In the genomic region with DNA sequence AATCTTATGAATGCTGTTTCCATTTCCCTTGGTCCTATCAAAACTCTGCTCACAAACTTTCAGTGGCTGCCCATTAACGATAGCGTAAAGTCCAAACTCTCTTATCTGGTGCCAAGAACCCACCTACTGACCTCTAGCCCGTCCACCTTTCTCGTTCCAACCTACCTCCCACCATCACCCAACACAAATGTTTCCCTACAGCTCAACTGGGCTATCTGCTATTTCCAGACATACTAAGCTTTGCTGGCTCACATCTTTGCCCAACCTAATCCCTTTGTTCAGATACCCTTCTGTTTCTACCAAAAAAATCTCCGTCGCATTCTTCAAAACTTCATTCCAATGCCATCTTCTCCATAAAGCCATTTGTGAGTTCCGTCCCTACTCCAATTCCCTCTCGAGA, we compare ENCODE assay signal across 28 cellular contexts. TPM values are rescaled to one million over a fixed set of nuclear protein-coding genes. Genes with fewer than 3 reads are reported as not detected.
DNase-seq lines count a peak whose midpoint lies in the region; ATAC-seq and TF ChIP-seq lines count a peak whose summit lies in the region.
"Had no signal": no experiment of that assay in that cellular context is flagged by ENCODE, and none has a peak within 500 bp of the region (broad histone marks: within the 10 kb centered on the region; RNA-seq: fewer than 3 reads in every experiment).

No MANE protein-coding gene starts in this region.

- no peaks in the 10 kb centered on the region for H3K4me1 ChIP-seq in gastroesophageal sphincter
- H3K4me1 ChIP-seq in Peyer's patch: no peaks in the 10 kb centered on the region
- H3K4me1 ChIP-seq in transverse colon: no peaks in the 10 kb centered on the region
- H3K4me1 ChIP-seq: ascending aorta, colonic mucosa, prostate gland, sigmoid colon had no signal

- H3K36me3 ChIP-seq in gastroesophageal sphincter (peaks cover 3 to 100% of the 10 kb centered on the region in 2 donors), Peyer's patch (peaks cover 0 to 98% (median 6%) of the 10 kb centered on the region in 3 donors), transverse colon (peaks cover 3 to 86% (median 45%) of the 10 kb centered on the region in 4 donors)

- H3K36me3 Mint-ChIP-seq in activated naive CD4-positive, alpha-beta T cell treated with anti-CD3 and anti-CD28 coated beads, Interleukin-2, amount 50 U/mL, for 72 hours: peaks cover 28 to 30% of the 10 kb centered on the region in 2 donors
- peaks cover 79% of the 10 kb centered on the region for H3K36me3 Mint-ChIP-seq in activated T-helper 2 cell treated with anti-CD3 and anti-CD28 coated beads, Interferon-gamma antibody, Interleukin-2, Interleukin-4, amounts not matched to agents 10 μg/mL and 5 μg/mL and 100 μg/mL, durations not matched to agents 14 hours and 24 hours and 36 hours (ENCODE audit: low read depth)
- peaks cover 5% of the 10 kb centered on the region for H3K36me3 Mint-ChIP-seq in glutamatergic neuron (ENCODE audit: unreplicated experiment)
- H3K36me3 Mint-ChIP-seq in stimulated activated memory B cell treated with anti-CD40 and anti-IgM and Interleukin-4, amounts not matched to agents 10 μg/mL and 1 μg/mL and 100 μg/mL, for 72 hours: peaks cover 70% of the 10 kb centered on the region

- H3K27me3 ChIP-seq in gastroesophageal sphincter (no peaks in the 10 kb centered on the region), Peyer's patch (no peaks in the 10 kb centered on the region), transverse colon (no peaks in the 10 kb centered on the region)
- H3K27me3 ChIP-seq: ascending aorta, cardiac muscle cell, colonic mucosa, sigmoid colon had no signal

- WGBS in gastroesophageal sphincter (ENCODE audit: low coverage in 1 of 2), 2 donors: 77 to 82% methylated on average over 4 to 8 of the region's 8 CpGs
- 78 to 93% methylated on average over 8 of the region's 8 CpGs for WGBS in transverse colon (ENCODE audit: low coverage in 1 of 2), 2 donors

- in situ Hi-C loops in transverse colon (cut with MboI; ENCODE audit: low pct_ligation_motif_present in 1 of 4, low pct_unique_long_range_greater_than_20kb in 1 of 4, low sequenced_read_pairs in 3 of 4): no loop called here

- no peak for TF ChIP-seq CTCF in glutamatergic neuron (IDR thresholded peaks at IDR 0.05; ENCODE audit: partially characterized antibody, unreplicated experiment)
- TF ChIP-seq CTCF in gastroesophageal sphincter (IDR thresholded peaks at IDR 0.05): no peak
- TF ChIP-seq CTCF in Peyer's patch (IDR thresholded peaks at IDR 0.05): no peak
- TF ChIP-seq CTCF in transverse colon (IDR thresholded peaks at IDR 0.05): no peak

- no peaks in the 10 kb centered on the region for H3K9me3 Mint-ChIP-seq in activated naive CD4-positive, alpha-beta T cell treated with anti-CD3 and anti-CD28 coated beads, Interleukin-2, amount 50 U/mL, for 72 hours
- no peaks in the 10 kb centered on the region for H3K9me3 Mint-ChIP-seq in activated T-helper 2 cell treated with anti-CD3 and anti-CD28 coated beads, Interferon-gamma antibody, Interleukin-2, Interleukin-4, amounts not matched to agents 10 μg/mL and 5 μg/mL and 100 μg/mL, durations not matched to agents 14 hours and 24 hours and 36 hours
- H3K9me3 Mint-ChIP-seq in glutamatergic neuron (ENCODE audit: unreplicated experiment): peaks cover 12% of the 10 kb centered on the region
- H3K9me3 Mint-ChIP-seq in stimulated activated memory B cell treated with anti-CD40 and anti-IgM and Interleukin-4, amounts not matched to agents 10 μg/mL and 1 μg/mL and 100 μg/mL, for 72 hours: no peaks in the 10 kb centered on the region
- H3K9me3 Mint-ChIP-seq: activated naive CD8-positive, alpha-beta T cell treated with anti-CD3 and anti-CD28 coated beads, Interleukin-2, amount 10 ng/mL, durations not matched to agents 7 days and 5 days had no signal

- TF ChIP-seq POLR2A in gastroesophageal sphincter (IDR thresholded peaks at IDR 0.05): no peak
- TF ChIP-seq POLR2A in Peyer's patch (IDR thresholded peaks at IDR 0.05): no peak
- no peak for TF ChIP-seq POLR2A in transverse colon (IDR thresholded peaks at IDR 0.05)

- H3K27me3 Mint-ChIP-seq in activated T-helper 2 cell treated with anti-CD3 and anti-CD28 coated beads, Interferon-gamma antibody, Interleukin-2, Interleukin-4, amounts not matched to agents 10 μg/mL and 5 μg/mL and 100 μg/mL, durations not matched to agents 14 hours and 24 hours and 36 hours (ENCODE audit: low read depth): no peaks in the 10 kb centered on the region
- H3K27me3 Mint-ChIP-seq in glutamatergic neuron (ENCODE audit: unreplicated experiment): no peaks in the 10 kb centered on the region
- H3K27me3 Mint-ChIP-seq in stimulated activated memory B cell treated with anti-CD40 and anti-IgM and Interleukin-4, amounts not matched to agents 10 μg/mL and 1 μg/mL and 100 μg/mL, for 72 hours: no peaks in the 10 kb centered on the region
- H3K27me3 Mint-ChIP-seq: activated naive CD8-positive, alpha-beta T cell treated with anti-CD3 and anti-CD28 coated beads, Interleukin-2, amount 10 ng/mL, durations not matched to agents 7 days and 5 days had no signal

- intact Hi-C loops in activated T-helper 2 cell treated with anti-CD3 and anti-CD28 coated beads, Interferon-gamma antibody, Interleukin-2, Interleukin-4, amounts not matched to agents 10 μg/mL and 5 μg/mL and 100 μg/mL, durations not matched to agents 14 hours and 24 hours and 36 hours (cut with micrococcal nuclease): loop anchor here (2.0 kb wide), 1 partner anchor 31 kb away; a partner anchor contains a TSS
- intact Hi-C loops in transverse colon (cut with DNase I; ENCODE audit: low total_unique reads): no loop called here

- H3K4me1 Mint-ChIP-seq in activated T-helper 2 cell treated with anti-CD3 and anti-CD28 coated beads, Interferon-gamma antibody, Interleukin-2, Interleukin-4, amounts not matched to agents 10 μg/mL and 5 μg/mL and 100 μg/mL, durations not matched to agents 14 hours and 24 hours and 36 hours (ENCODE audit: low read depth): peaks cover 15% of the 10 kb centered on the region
- H3K4me1 Mint-ChIP-seq in glutamatergic neuron (ENCODE audit: low read depth, unreplicated experiment): no peaks in the 10 kb centered on the region
- H3K4me1 Mint-ChIP-seq in stimulated activated memory B cell treated with anti-CD40 and anti-IgM and Interleukin-4, amounts not matched to agents 10 μg/mL and 1 μg/mL and 100 μg/mL, for 72 hours: peaks cover 8% of the 10 kb centered on the region

- ATAC-seq in activated naive CD4-positive, alpha-beta T cell treated with anti-CD3 and anti-CD28 coated beads, Interleukin-2, amount 50 U/mL, for 72 hours: no peak
- no peak for ATAC-seq in stimulated activated memory B cell treated with anti-CD40 and anti-IgM and Interleukin-4, amounts not matched to agents 10 μg/mL and 1 μg/mL and 100 μg/mL, for 72 hours
- ATAC-seq in gastroesophageal sphincter: no peak
- ATAC-seq: left cardiac atrium had no signal

- no peak overlapping the region for H3K4me3 Mint-ChIP-seq in activated T-helper 2 cell treated with anti-CD3 and anti-CD28 coated beads, Interferon-gamma antibody, Interleukin-2, Interleukin-4, amounts not matched to agents 10 μg/mL and 5 μg/mL and 100 μg/mL, durations not matched to agents 14 hours and 24 hours and 36 hours (ENCODE audit: low read depth)
- no peak overlapping the region for H3K4me3 Mint-ChIP-seq in glutamatergic neuron (ENCODE audit: unreplicated experiment)
- no peak overlapping the region for H3K4me3 Mint-ChIP-seq in stimulated activated memory B cell treated with anti-CD40 and anti-IgM and Interleukin-4, amounts not matched to agents 10 μg/mL and 1 μg/mL and 100 μg/mL, for 72 hours
- H3K4me3 Mint-ChIP-seq: activated naive CD8-positive, alpha-beta T cell treated with anti-CD3 and anti-CD28 coated beads, Interleukin-2, amount 10 ng/mL, durations not matched to agents 7 days and 5 days; immature natural killer cell had no signal

- no peak overlapping the region for H3K4me3 ChIP-seq in gastroesophageal sphincter
- H3K4me3 ChIP-seq in Peyer's patch: no peak overlapping the region
- no peak overlapping the region for H3K4me3 ChIP-seq in transverse colon
- H3K4me3 ChIP-seq: ascending aorta, cardiac muscle cell, colonic mucosa, prostate gland, sigmoid colon had no signal

- no peak for TF ChIP-seq EP300 in gastroesophageal sphincter (IDR thresholded peaks at IDR 0.05)
- TF ChIP-seq EP300 in transverse colon (IDR thresholded peaks at IDR 0.05; ENCODE audit: low read depth): no peak

- no peak for DNase-seq in activated naive CD4-positive, alpha-beta T cell treated with anti-CD3 and anti-CD28 coated beads, Interleukin-2, amount 50 U/mL, for 72 hours (ENCODE audit: low spot score in 2 of 2)
- no peak for DNase-seq in activated naive CD4-positive, alpha-beta T cell (lab: John Stamatoyannopoulos, UW)
- DNase-seq in activated T-helper 2 cell treated with anti-CD3 and anti-CD28 coated beads, Interferon-gamma antibody, Interleukin-2, Interleukin-4, amounts not matched to agents 10 μg/mL and 5 μg/mL and 100 μg/mL, durations not matched to agents 14 hours and 24 hours and 36 hours (ENCODE audit: low spot score): no peak
- no peak for DNase-seq in glutamatergic neuron
- no peak for DNase-seq in Peyer's patch
- DNase-seq in transverse colon: no peak
- DNase-seq: activated CD4-positive, alpha-beta T cell treated with anti-CD3 and anti-CD28 coated beads for 1 hour; activated naive CD8-positive, alpha-beta T cell treated with anti-CD3 and anti-CD28 coated beads, Interleukin-2, amount 10 ng/mL, durations not matched to agents 7 days and 5 days; colonic mucosa; DMS153; effector CD4-positive, alpha-beta T cell; immature natural killer cell; left cardiac atrium; mammary epithelial cell; MM.1S; NCI-H1105 treated with DMSO at 0.1 percent for 48 hours; NCI-H2029; NCI-H526; sigmoid colon; SK-N-SH; stimulated activated CD4-positive, alpha-beta T cell treated with anti-CD3 and anti-CD28 coated beads, Interleukin-12 subunit alpha, Interleukin-12 subunit beta, amount 100 ng/mL, for 4 hours; stimulated activated CD4-positive, alpha-beta T cell treated with anti-CD3 and anti-CD28 coated beads, Interleukin-2, amount 100 ng/mL, for 48 hours; trophoblast cell had no signal

- H3K27ac ChIP-seq in gastroesophageal sphincter (no peak overlapping the region), Peyer's patch (no peak overlapping the region), transverse colon (no peak overlapping the region)
- H3K27ac ChIP-seq: ascending aorta, cardiac muscle cell, colonic mucosa, prostate gland, sigmoid colon had no signal

- no peaks in the 10 kb centered on the region for H3K9me3 ChIP-seq in gastroesophageal sphincter
- H3K9me3 ChIP-seq in Peyer's patch: no peaks in the 10 kb centered on the region
- no peaks in the 10 kb centered on the region for H3K9me3 ChIP-seq in transverse colon
- H3K9me3 ChIP-seq: ascending aorta, colonic mucosa, prostate gland, sigmoid colon, SK-N-SH had no signal

- peak overlapping the region; percentile 47 to 77 for H3K27ac Mint-ChIP-seq in activated naive CD4-positive, alpha-beta T cell treated with anti-CD3 and anti-CD28 coated beads, Interleukin-2, amount 50 U/mL, for 72 hours
- peak overlapping the region; percentile 2 for H3K27ac Mint-ChIP-seq in activated T-helper 2 cell treated with anti-CD3 and anti-CD28 coated beads, Interferon-gamma antibody, Interleukin-2, Interleukin-4, amounts not matched to agents 10 μg/mL and 5 μg/mL and 100 μg/mL, durations not matched to agents 14 hours and 24 hours and 36 hours
- peak overlapping the region; percentile 1 for H3K27ac Mint-ChIP-seq in glutamatergic neuron (ENCODE audit: unreplicated experiment)
- peak overlapping the region; percentile 3 for H3K27ac Mint-ChIP-seq in stimulated activated memory B cell treated with anti-CD40 and anti-IgM and Interleukin-4, amounts not matched to agents 10 μg/mL and 1 μg/mL and 100 μg/mL, for 72 hours
- H3K27ac Mint-ChIP-seq: activated naive CD8-positive, alpha-beta T cell treated with anti-CD3 and anti-CD28 coated beads, Interleukin-2, amount 10 ng/mL, durations not matched to agents 7 days and 5 days had no signal

RNA-seq across cellular contexts. Expression of a gene that starts 7.6 kb away (rescaled TPM):
- 10 to 100 TPM; 78.8 to 79.8 TPM for total RNA-seq in activated naive CD4-positive, alpha-beta T cell treated with anti-CD3 and anti-CD28 coated beads, Interleukin-2, amount 50 U/mL, for 72 hours
- 146 and 157 TPM in 2 replicates for total RNA-seq in activated T-helper 2 cell treated with anti-CD3 and anti-CD28 coated beads, Interferon-gamma antibody, Interleukin-2, Interleukin-4, amounts not matched to agents 10 μg/mL and 5 μg/mL and 100 μg/mL, durations not matched to agents 14 hours and 24 hours and 36 hours
- total RNA-seq in glutamatergic neuron (ENCODE audit: unreplicated experiment) (53.5 TPM), gastroesophageal sphincter (10 to 100 TPM; 22.5 to 49.8 (median 26.8) TPM), Peyer's patch (100 to 1,000 TPM in 1 of 4 donors, 10 to 100 TPM in 3; 21.4 to 135 (median 43.6) TPM), transverse colon (100 to 1,000 TPM in 1 of 4 donors, 10 to 100 TPM in 3; 12.8 to 167 (median 30.5) TPM)

RNA-seq across cellular contexts. Expression of a gene that starts 19.8 kb away (rescaled TPM):
- total RNA-seq in activated naive CD4-positive, alpha-beta T cell treated with anti-CD3 and anti-CD28 coated beads, Interleukin-2, amount 50 U/mL, for 72 hours: 10 to 100 TPM; 10.3 to 16.4 TPM
- 15.5 and 16.6 TPM in 2 replicates for total RNA-seq in activated T-helper 2 cell treated with anti-CD3 and anti-CD28 coated beads, Interferon-gamma antibody, Interleukin-2, Interleukin-4, amounts not matched to agents 10 μg/mL and 5 μg/mL and 100 μg/mL, durations not matched to agents 14 hours and 24 hours and 36 hours
- 50.3 TPM for total RNA-seq in glutamatergic neuron (ENCODE audit: unreplicated experiment)
- total RNA-seq in gastroesophageal sphincter: 10 to 100 TPM; 16.9 to 27.4 (median 22.1) TPM
- total RNA-seq in Peyer's patch: 10 to 100 TPM in 2 of 4 donors, 1 to 10 TPM in 2; 7.8 to 50.3 (median 9.5) TPM
- total RNA-seq in transverse colon: 10 to 100 TPM in 1 of 4 donors, 1 to 10 TPM in 3; 6.1 to 54.2 (median 8.0) TPM

RNA-seq across cellular contexts. Expression of a gene that starts 31.5 kb away (rescaled TPM):
- total RNA-seq in activated naive CD4-positive, alpha-beta T cell treated with anti-CD3 and anti-CD28 coated beads, Interleukin-2, amount 50 U/mL, for 72 hours: 100 to 1,000 TPM; 288 to 307 TPM
- total RNA-seq in activated T-helper 2 cell treated with anti-CD3 and anti-CD28 coated beads, Interferon-gamma antibody, Interleukin-2, Interleukin-4, amounts not matched to agents 10 μg/mL and 5 μg/mL and 100 μg/mL, durations not matched to agents 14 hours and 24 hours and 36 hours: 343 and 351 TPM in 2 replicates
- 957 TPM for total RNA-seq in glutamatergic neuron (ENCODE audit: unreplicated experiment)
- total RNA-seq in gastroesophageal sphincter: 100 to 1,000 TPM; 133 to 266 (median 219) TPM
- 100 to 1,000 TPM; 129 to 209 (median 167) TPM for total RNA-seq in Peyer's patch
- total RNA-seq in transverse colon: 100 to 1,000 TPM; 142 to 165 (median 154) TPM

RNA-seq across cellular contexts. Expression of a gene that starts 41.3 kb away (rescaled TPM):
- total RNA-seq in activated naive CD4-positive, alpha-beta T cell treated with anti-CD3 and anti-CD28 coated beads, Interleukin-2, amount 50 U/mL, for 72 hours: 1,000 to 10,000 TPM; 5,900 to 8,209 TPM
- 4,713 and 4,805 TPM in 2 replicates for total RNA-seq in activated T-helper 2 cell treated with anti-CD3 and anti-CD28 coated beads, Interferon-gamma antibody, Interleukin-2, Interleukin-4, amounts not matched to agents 10 μg/mL and 5 μg/mL and 100 μg/mL, durations not matched to agents 14 hours and 24 hours and 36 hours
- 2,124 TPM for total RNA-seq in glutamatergic neuron (ENCODE audit: unreplicated experiment)
- total RNA-seq in gastroesophageal sphincter: 1,000 to 10,000 TPM; 1,868 to 3,239 (median 2,463) TPM
- total RNA-seq in Peyer's patch: 1,000 to 10,000 TPM; 1,939 to 3,624 (median 2,830) TPM
- total RNA-seq in transverse colon: 1,000 to 10,000 TPM; 1,806 to 2,946 (median 2,333) TPM

Comparison
In these comparisons a context has a peak if more than half of its experiments do, and no peak if none do; other contexts are left out.
1. H3K27ac Mint-ChIP-seq: peak in every context shown above with its lines; median percentile 62 in activated naive CD4-positive, alpha-beta T cell treated with anti-CD3 and anti-CD28 coated beads, Interleukin-2, amount 50 U/mL, for 72 hours; 3 in stimulated activated memory B cell treated with anti-CD40 and anti-IgM and Interleukin-4, amounts not matched to agents 10 μg/mL and 1 μg/mL and 100 μg/mL, for 72 hours; 2 in activated T-helper 2 cell treated with anti-CD3 and anti-CD28 coated beads, Interferon-gamma antibody, Interleukin-2, Interleukin-4, amounts not matched to agents 10 μg/mL and 5 μg/mL and 100 μg/mL, durations not matched to agents 14 hours and 24 hours and 36 hours; 1 in glutamatergic neuron.